ENCODE assay signal across 1 cellular context in genomic region chr12:123404581-123404980, GRCh38.
A peak's percentile ranks its signal among the peaks of the same experiment; 100 is the strongest.
TF ChIP-seq lines count a peak whose summit lies in the region.

No MANE protein-coding gene starts in this region.

TF ChIP-seq in HepG2, 621 proteins besides CTCF, POLR2A, EP300 and RAD21:
- TF ChIP-seq ZNF629 (CRISPR knock-in tag; conservative IDR thresholded peaks at IDR 0.05) (peak; percentile 68; the same call in 1 of the 2 replicates), ZBTB7A (CRISPR knock-in tag; IDR thresholded peaks at IDR 0.05) (no peak), MAFG (CRISPR knock-in tag; IDR thresholded peaks at IDR 0.05) (no peak)
